In genomic region chr3:880371-880770, GRCh38 we compare ENCODE assay signal across 26 cellular contexts.
"Had no signal": no experiment of that assay in that cellular context is flagged by ENCODE, and none has a peak within 500 bp of the region (broad histone marks: within the 10 kb centered on the region; RNA-seq: fewer than 3 reads in every experiment).

No MANE protein-coding gene starts in this region.

- H3K4me3 ChIP-seq: gastrocnemius medialis, left lung, sigmoid colon, stomach, thyroid gland, vagina had no signal

- DNase-seq: cortex of kidney; effector CD4-positive, alpha-beta T cell; foreskin fibroblast; gastrocnemius medialis; head of caudate nucleus; left cardiac atrium; left lung; mesenchymal stem cell; midbrain; naive thymus-derived CD4-positive, alpha-beta T cell; nephron progenitor cell; right cardiac atrium; sigmoid colon; stimulated activated CD4-positive, alpha-beta T cell treated with anti-CD3 and anti-CD28 coated beads, Interleukin-2, amount 100 ng/mL, for 24 hours; stimulated activated CD4-positive, alpha-beta T cell treated with anti-CD3 and anti-CD28 coated beads, Interleukin-4, amount 100 ng/mL, for 24 hours; stimulated activated naive CD4-positive, alpha-beta T cell treated with Interleukin-2 at 50 U/mL for 16 hours; stomach; thyroid gland; trophoblast cell had no signal

- H3K4me1 Mint-ChIP-seq: nephron progenitor cell; stimulated activated effector memory CD8-positive, alpha-beta T cell treated with anti-CD3 and anti-CD28 coated beads, Interleukin-12 subunit alpha, Interleukin-12 subunit beta, amount 100 ng/mL, for 72 hours had no signal

- H3K9ac ChIP-seq: parathyroid adenoma had no signal

- H3K4me3 Mint-ChIP-seq: naive thymus-derived CD4-positive, alpha-beta T cell; nephron progenitor cell; stimulated activated effector memory CD8-positive, alpha-beta T cell treated with anti-CD3 and anti-CD28 coated beads, Interleukin-12 subunit alpha, Interleukin-12 subunit beta, amount 100 ng/mL, for 72 hours had no signal

- H3K27ac ChIP-seq: epithelial cell of prostate, gastrocnemius medialis, left lung, neutrophil, parathyroid adenoma, sigmoid colon, stomach, thyroid gland, vagina had no signal

- H3K27me3 Mint-ChIP-seq: naive thymus-derived CD4-positive, alpha-beta T cell; progenitor cell of endocrine pancreas had no signal

- H3K36me3 Mint-ChIP-seq: naive thymus-derived CD4-positive, alpha-beta T cell; stimulated activated effector memory CD8-positive, alpha-beta T cell treated with anti-CD3 and anti-CD28 coated beads, Interleukin-12 subunit alpha, Interleukin-12 subunit beta, amount 100 ng/mL, for 72 hours had no signal

- H3K27ac Mint-ChIP-seq: naive thymus-derived CD4-positive, alpha-beta T cell; nephron progenitor cell; progenitor cell of endocrine pancreas; stimulated activated effector memory CD8-positive, alpha-beta T cell treated with anti-CD3 and anti-CD28 coated beads, Interleukin-12 subunit alpha, Interleukin-12 subunit beta, amount 100 ng/mL, for 72 hours had no signal

- ATAC-seq: esophagus mucosa; gastrocnemius medialis; left cardiac atrium; left lung; naive thymus-derived CD4-positive, alpha-beta T cell; right cardiac atrium; stimulated activated effector memory CD8-positive, alpha-beta T cell treated with anti-CD3 and anti-CD28 coated beads, Interleukin-12 subunit alpha, Interleukin-12 subunit beta, amount 100 ng/mL, for 72 hours had no signal

- H3K27me3 ChIP-seq: gastrocnemius medialis, left lung, neutrophil, sigmoid colon, stomach, thyroid gland, vagina had no signal

- H3K4me1 ChIP-seq: gastrocnemius medialis, left lung, parathyroid adenoma, sigmoid colon, stomach, thyroid gland, vagina had no signal

- H3K36me3 ChIP-seq: gastrocnemius medialis, left lung, neutrophil, sigmoid colon, stomach, thyroid gland, vagina had no signal

- H3K79me2 ChIP-seq: parathyroid adenoma had no signal
